15 cellular contexts compared by ENCODE assay signal in the genomic region with DNA sequence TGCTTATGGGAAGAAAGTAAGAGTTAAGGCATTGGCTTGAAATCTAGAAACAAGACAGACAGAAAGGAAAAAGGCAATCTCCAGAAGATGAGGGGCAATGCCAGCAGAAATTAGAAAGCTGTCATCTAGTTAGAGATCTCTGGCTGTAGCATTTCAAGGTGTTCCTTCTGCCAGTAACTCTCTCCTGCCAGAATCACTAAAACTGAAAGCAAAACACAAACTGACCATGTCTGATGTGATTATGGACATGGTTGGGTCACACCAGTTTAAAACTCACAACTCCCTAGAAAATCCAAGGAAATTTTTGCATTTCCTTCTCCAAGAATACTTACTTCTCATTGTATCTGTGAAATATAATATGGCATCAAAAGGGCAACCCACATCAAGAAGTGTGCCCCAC.
"Had no signal": no experiment of that assay in that cellular context is flagged by ENCODE, and none has a peak within 500 bp of the region (broad histone marks: within the 10 kb centered on the region; RNA-seq: fewer than 3 reads in every experiment).

No MANE protein-coding gene starts in this region.

- H3K9me3 ChIP-seq: left lung, pancreas, tibial nerve, vagina had no signal

- DNase-seq: activated CD4-positive, alpha-beta T cell treated with anti-CD3 and anti-CD28 coated beads, Interleukin-2, amount 50 U/mL, for 4 hours; activated gamma-delta T cell; endodermal cell; foreskin melanocyte; glutamatergic neuron; left lung; naive thymus-derived CD4-positive, alpha-beta T cell; pancreas; stimulated activated CD4-positive, alpha-beta T cell treated with anti-CD3 and anti-CD28 coated beads, Interleukin-1b, Interleukin-23, amount 100 ng/mL, for 48 hours; stimulated activated naive CD4-positive, alpha-beta T cell treated with Interleukin-2 at 50 U/mL for 16 hours had no signal

- H3K27me3 ChIP-seq: cardiac muscle cell, left lung, pancreas, tibial nerve, vagina had no signal

- H3K36me3 ChIP-seq: cardiac muscle cell, left lung, pancreas, tibial nerve, vagina had no signal

- FAIRE-seq: keratinocyte, pancreas had no signal

- H3K4me3 ChIP-seq: cardiac muscle cell, left lung, pancreas, tibial nerve, vagina had no signal

- H3K27ac ChIP-seq: cardiac muscle cell, epithelial cell of prostate, left lung, pancreas, vagina had no signal
